12 cellular contexts compared by ENCODE assay signal in the genomic region with DNA sequence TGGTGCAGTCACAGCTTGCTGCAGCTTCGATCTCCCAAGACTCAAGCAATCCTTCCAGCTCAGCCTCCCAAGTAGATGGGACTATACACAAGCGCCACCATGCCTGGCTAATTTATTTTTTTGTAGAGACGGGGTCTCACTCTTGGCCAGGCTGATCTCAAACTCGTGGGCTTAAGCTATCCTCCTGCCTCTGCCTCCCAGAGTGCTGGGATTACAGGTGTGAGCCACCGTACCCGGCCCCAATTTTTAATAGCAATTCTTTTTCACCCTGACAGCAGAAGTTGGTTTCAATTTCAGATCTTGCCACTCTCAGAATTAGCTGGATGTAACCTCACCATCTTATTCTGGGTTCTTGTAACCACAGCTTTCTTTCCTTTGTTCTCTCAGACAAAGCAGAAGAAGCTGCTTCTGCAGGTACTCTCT.
DNase-seq lines count a peak whose midpoint lies in the region; ATAC-seq lines count a peak whose summit lies in the region.
"Had no signal": no experiment of that assay in that cellular context is flagged by ENCODE, and none has a peak within 500 bp of the region (broad histone marks: within the 10 kb centered on the region; RNA-seq: fewer than 3 reads in every experiment).

No MANE protein-coding gene starts in this region.

- H3K9me3 Mint-ChIP-seq in CD4-positive, alpha-beta memory T cell, result no peaks in the 10 kb centered on the region
- H3K9me3 Mint-ChIP-seq: naive thymus-derived CD4-positive, alpha-beta T cell had no signal

- peaks cover 11% of the 10 kb centered on the region for H3K4me1 ChIP-seq in CD4-positive, alpha-beta memory T cell (ENCODE audit: insufficient read depth, low read length)
- H3K4me1 ChIP-seq in effector memory CD4-positive, alpha-beta T cell (ENCODE audit: control insufficient read depth, insufficient read depth, low read length, poor library complexity, severe bottlenecking), result no peaks in the 10 kb centered on the region

- peaks cover 0 to 2% of the 10 kb centered on the region in 2 donors for H3K27me3 Mint-ChIP-seq in CD4-positive, alpha-beta memory T cell

- CTCF ChIA-PET in CD4-positive, alpha-beta memory T cell (lab: Charles Lee; ENCODE audit: partially characterized antibody), result interaction anchor here (0.9 to 1.6 kb wide), 4 partner anchors 13 to 490 kb away, joined by 3 to 6 read pairs (median 4); no protein-coding TSS in a partner anchor

- DNase-seq in CD4-positive, alpha-beta memory T cell, result peak in 1 of 5 donors; percentile 21
- DNase-seq in cerebellar cortex (ENCODE audit: low spot score) (no peak), HCEC 1CT (no peak), OCI-M2 (lab: John Stamatoyannopoulos, UW; ENCODE audit: unreplicated experiment) (no peak)
- no peak for DNase-seq in effector memory CD4-positive, alpha-beta T cell
- DNase-seq: NCI-H2227 treated with DMSO at 0.1 percent for 48 hours had no signal

- no peaks in the 10 kb centered on the region for H3K9me3 ChIP-seq in CD4-positive, alpha-beta memory T cell (ENCODE audit: control insufficient read depth in 1 of 2, low read length in 2 of 2)
- H3K9me3 ChIP-seq in effector memory CD4-positive, alpha-beta T cell (ENCODE audit: control insufficient read depth, low read length), result no peaks in the 10 kb centered on the region

- H3K36me3 Mint-ChIP-seq in CD4-positive, alpha-beta memory T cell, result no peaks in the 10 kb centered on the region
- H3K36me3 Mint-ChIP-seq: naive thymus-derived CD4-positive, alpha-beta T cell had no signal

- ATAC-seq in GM18907 (IDR thresholded peaks at IDR 0.05; ENCODE audit: unreplicated experiment) (peak; percentile 87), HG02623 (IDR thresholded peaks at IDR 0.05; ENCODE audit: unreplicated experiment) (peak; percentile 93), HG03565 (IDR thresholded peaks at IDR 0.05; ENCODE audit: unreplicated experiment) (peak; percentile 91)
- ATAC-seq: HCT116; naive thymus-derived CD4-positive, alpha-beta T cell had no signal

- no peaks in the 10 kb centered on the region for H3K27me3 ChIP-seq in CD4-positive, alpha-beta memory T cell (ENCODE audit: insufficient read depth, low read length)
- no peaks in the 10 kb centered on the region for H3K27me3 ChIP-seq in effector memory CD4-positive, alpha-beta T cell (replicated peaks; ENCODE audit: control insufficient read depth, insufficient read depth, low read length, poor library complexity, severe bottlenecking)

- H3K27ac Mint-ChIP-seq in CD4-positive, alpha-beta memory T cell, result peak overlapping the region in 6 of 7 donors; percentile 25 to 61 (median 40)

- H3K4me3 Mint-ChIP-seq in CD4-positive, alpha-beta memory T cell, result peak overlapping the region in 6 of 8 donors; percentile 19 to 71 (median 50)

- H3K4me1 Mint-ChIP-seq in CD4-positive, alpha-beta memory T cell, result peaks cover 8 to 14% (median 9%) of the 10 kb centered on the region in 4 donors

- intact Hi-C loops in CD4-positive, alpha-beta memory T cell (cut with micrococcal nuclease), result no loop called here

- H3K27ac ChIP-seq in CD4-positive, alpha-beta memory T cell (ENCODE audit: low read depth, low read length), result no peak overlapping the region
- no peak overlapping the region for H3K27ac ChIP-seq in effector memory CD4-positive, alpha-beta T cell (ENCODE audit: insufficient read depth, low read length, poor library complexity, severe bottlenecking)
- H3K27ac ChIP-seq: C4-2B had no signal

- H3K36me3 ChIP-seq in CD4-positive, alpha-beta memory T cell (ENCODE audit: insufficient read depth, low read length), result no peaks in the 10 kb centered on the region
- H3K36me3 ChIP-seq in effector memory CD4-positive, alpha-beta T cell (ENCODE audit: control insufficient read depth, insufficient read depth, low read length), result no peaks in the 10 kb centered on the region

- H3K4me3 ChIP-seq in CD4-positive, alpha-beta memory T cell (ENCODE audit: low read length in 2 of 2), result no peak overlapping the region
- no peak overlapping the region for H3K4me3 ChIP-seq in effector memory CD4-positive, alpha-beta T cell (ENCODE audit: insufficient read depth, low read depth, low read length, poor library complexity, severe bottlenecking)

- POLR2A ChIA-PET in CD4-positive, alpha-beta memory T cell (lab: Charles Lee; ENCODE audit: partially characterized antibody), result interaction anchor here (0.6 kb wide), 1 partner anchor 44 kb away, joined by 6 read pairs; no protein-coding TSS in a partner anchor
